In genomic region chr14:54048311-54048710, GRCh38 we compare ENCODE assay signal across 17 cellular contexts.
DNase-seq lines count a peak whose midpoint lies in the region; ATAC-seq and TF ChIP-seq lines count a peak whose summit lies in the region.
"Had no signal": no experiment of that assay in that cellular context is flagged by ENCODE, and none has a peak within 500 bp of the region (broad histone marks: within the 10 kb centered on the region; RNA-seq: fewer than 3 reads in every experiment).

No MANE protein-coding gene starts in this region.

- ATAC-seq in HG02981 (IDR thresholded peaks at IDR 0.05; ENCODE audit: unreplicated experiment), result no peak
- ATAC-seq in GM18868 (IDR thresholded peaks at IDR 0.05; ENCODE audit: unreplicated experiment), result no peak
- ATAC-seq: Right ventricle myocardium inferior had no signal

- no peak overlapping the region for H2BK12ac ChIP-seq in mesenchymal stem cell (ENCODE audit: low read length in 2 of 2)

- H3K9me3 ChIP-seq in mesenchymal stem cell (ENCODE audit: control insufficient read depth, low read length), result no peaks in the 10 kb centered on the region
- H3K9me3 ChIP-seq: SK-N-SH had no signal

- H3K23ac ChIP-seq in mesenchymal stem cell (ENCODE audit: low read length in 2 of 2), result no peak overlapping the region

- no peak overlapping the region for H2BK15ac ChIP-seq in mesenchymal stem cell (ENCODE audit: low read depth, poor library complexity, severe bottlenecking)

- no peak overlapping the region for H3K9ac ChIP-seq in mesenchymal stem cell (ENCODE audit: low read length)
- H3K9ac ChIP-seq: SK-N-SH had no signal

- no peak overlapping the region for H4K8ac ChIP-seq in mesenchymal stem cell (ENCODE audit: low read length)

- H2BK5ac ChIP-seq in mesenchymal stem cell (ENCODE audit: low read depth, low read length, poor library complexity, severe bottlenecking), result peak overlapping the region; percentile 15

- H2AFZ ChIP-seq in mesenchymal stem cell (ENCODE audit: low read depth, low read length), result no peak overlapping the region

- peak overlapping the region; percentile 79 for H2AK5ac ChIP-seq in mesenchymal stem cell (ENCODE audit: low read length, severe bottlenecking)

- H3K18ac ChIP-seq in mesenchymal stem cell (ENCODE audit: low read depth in 1 of 2, low read length in 2 of 2), result no peak overlapping the region

- peak overlapping the region; percentile 41 for H3K27ac ChIP-seq in mesenchymal stem cell (ENCODE audit: low read length, poor library complexity, severe bottlenecking)

- CTCF ChIA-PET in Calu3 (lab: Charles Lee), result interaction anchor here (0.6 to 1.5 kb wide), 8 partner anchors 9 to 558 kb away, joined by 3 to 4 read pairs (median 3); no protein-coding TSS in a partner anchor

- H3K14ac ChIP-seq in mesenchymal stem cell (ENCODE audit: low read length in 2 of 2), result peak overlapping the region in 1 of 2 experiments; percentile 80

- BruUV-seq in Calu3 (replicated peaks; lab: Mats Ljungman, UMichigan), result no TSS peak

- WGBS in mesenchymal stem cell, result 99% methylated on average over 9 of the region's 9 CpGs

- H3K36me3 Mint-ChIP-seq in Calu3 (ENCODE audit: insufficient read depth, unreplicated experiment), result peaks cover 5% of the 10 kb centered on the region

- H3K27ac Mint-ChIP-seq in Calu3 (ENCODE audit: unreplicated experiment), result peak overlapping the region; percentile 37
- H3K27ac Mint-ChIP-seq: H9 had no signal

- H3K4me3 ChIP-seq in mesenchymal stem cell (ENCODE audit: insufficient read depth in 1 of 2, low read depth in 1 of 2, low read length in 2 of 2), result no peak overlapping the region

- H3K79me1 ChIP-seq in mesenchymal stem cell (replicated peaks; ENCODE audit: low read length, poor library complexity, severe bottlenecking), result no peaks in the 10 kb centered on the region

- no peak overlapping the region for H3K4ac ChIP-seq in mesenchymal stem cell (ENCODE audit: low read depth in 1 of 2, low read length in 2 of 2)

- H3K4me3 Mint-ChIP-seq in Calu3 (ENCODE audit: low read depth, unreplicated experiment), result peak overlapping the region; percentile 17
- H3K4me3 Mint-ChIP-seq: H9 had no signal

- no peak overlapping the region for H2BK120ac ChIP-seq in mesenchymal stem cell (ENCODE audit: low read depth, low read length)

- DNase-seq in Calu3 (peak; percentile 6), MV-4-11 (lab: John Stamatoyannopoulos, UW) (peak; percentile 97), SIG-M5 (lab: John Stamatoyannopoulos, UW) (peak; percentile 24), mesenchymal stem cell (no peak), SKM-1 (lab: John Stamatoyannopoulos, UW; ENCODE audit: unreplicated experiment) (no peak), mucosa of gallbladder (ENCODE audit: low spot score) (no peak)
- DNase-seq: C1 segment of cervical spinal cord, COR-L47, H9, MM.1S, NCI-H1417 treated with DMSO at 0.1 percent for 48 hours, NCI-H1930, NCI-H526 treated with DMSO at 0.1 percent for 48 hours, SK-N-SH had no signal

- peaks cover 46% of the 10 kb centered on the region for H3K4me1 Mint-ChIP-seq in Calu3 (ENCODE audit: low read depth, unreplicated experiment)

- no peak overlapping the region for H3K4me2 ChIP-seq in mesenchymal stem cell (ENCODE audit: low read length, poor library complexity, severe bottlenecking)
- H3K4me2 ChIP-seq: SK-N-SH had no signal

- H3K4me1 ChIP-seq in mesenchymal stem cell (ENCODE audit: control insufficient read depth, insufficient read depth, low read depth, low read length), result peaks cover 7% of the 10 kb centered on the region

- H3K36me3 ChIP-seq in mesenchymal stem cell (ENCODE audit: control insufficient read depth in 1 of 2, insufficient read depth in 2 of 2, low read depth in 1 of 2, low read length in 2 of 2), result no peaks in the 10 kb centered on the region

- no peaks in the 10 kb centered on the region for H3K27me3 Mint-ChIP-seq in Calu3 (ENCODE audit: unreplicated experiment)

- peaks cover 2% of the 10 kb centered on the region for H3K9me3 Mint-ChIP-seq in Calu3 (ENCODE audit: low read depth, unreplicated experiment)
- H3K9me3 Mint-ChIP-seq: H9 had no signal

- TF ChIP-seq CTCF in Calu3 (IDR thresholded peaks at IDR 0.05; ENCODE audit: unreplicated experiment), result no peak

- H3K27me3 ChIP-seq in mesenchymal stem cell (ENCODE audit: control insufficient read depth in 1 of 2, insufficient read depth in 1 of 2, low read length in 2 of 2), result no peaks in the 10 kb centered on the region

- H4K91ac ChIP-seq in mesenchymal stem cell (ENCODE audit: low read length), result no peak overlapping the region

- intact Hi-C loops in Calu3 (cut with micrococcal nuclease; ENCODE audit: unreplicated experiment), result loop anchor here (5.0 kb wide), 1 partner anchor 59 kb away; no protein-coding TSS in a partner anchor

Comparison
In these comparisons a context has a peak if more than half of its experiments do, and no peak if none do; other contexts are left out.
1. DNase-seq: peak in Calu3 (single experiment), MV-4-11 (single experiment) and SIG-M5 (single experiment); none in mesenchymal stem cell (single experiment), SKM-1 (single experiment) and mucosa of gallbladder (single experiment).